Comparison of ENCODE assay signal across 12 cellular contexts in genomic region chr4:79652232-79652631, GRCh38.
A peak's percentile ranks its signal among the peaks of the same experiment; 100 is the strongest.
DNase-seq lines count a peak whose midpoint lies in the region; ATAC-seq, FAIRE-seq and TF ChIP-seq lines count a peak whose summit lies in the region.
"Had no signal": no experiment of that assay in that cellular context is flagged by ENCODE, and none has a peak within 500 bp of the region (broad histone marks: within the 10 kb centered on the region; RNA-seq: fewer than 3 reads in every experiment).

No MANE protein-coding gene starts in this region.

- POLR2A ChIA-PET in HepG2 (lab: Yijun Ruan, JAX), result no interaction called here

- ATAC-seq in HepG2 (peak; percentile 56; the same call in 2 of the 3 replicates), right lobe of liver (no peak)
- ATAC-seq: activated CD4-positive, CD25-positive, alpha-beta regulatory T cell treated with anti-CD3 and anti-CD28 coated beads, Interleukin-2, amount 50 U/mL, for 24 hours had no signal

- DNase-seq in HepG2 (ENCODE audit: low spot score), result peak; percentile 58
- no peak for DNase-seq in right lobe of liver
- DNase-seq in brain microvascular endothelial cell, result peak; percentile 83
- DNase-seq in occipital lobe (lab: John Stamatoyannopoulos, UW), result no peak
- DNase-seq in effector memory CD4-positive, alpha-beta T cell, result no peak
- DNase-seq in testis, result no peak
- DNase-seq in NCI-H1105 treated with DMSO at 0.1 percent for 48 hours (lab: John Stamatoyannopoulos, UW), result no peak
- DNase-seq: NCI-H2107, Right ventricle myocardium superior had no signal

- H3K27me3 ChIP-seq in HepG2 (ENCODE audit: control insufficient read depth in 1 of 2, insufficient read depth in 2 of 2, low read length in 2 of 2) (no peaks in the 10 kb centered on the region; a peak in 1 of 5 replicates), right lobe of liver (no peaks in the 10 kb centered on the region), brain microvascular endothelial cell (replicated peaks) (no peaks in the 10 kb centered on the region), liver (ENCODE audit: control insufficient read depth in 4 of 4, insufficient read depth in 4 of 4, low read length in 3 of 4) (no peaks in the 10 kb centered on the region), testis (no peaks in the 10 kb centered on the region)
- H3K27me3 ChIP-seq in effector memory CD4-positive, alpha-beta T cell (replicated peaks; ENCODE audit: control insufficient read depth, insufficient read depth, low read length, poor library complexity, severe bottlenecking), result no peaks in the 10 kb centered on the region
- H3K27me3 ChIP-seq: tibial nerve had no signal

- no peaks in the 10 kb centered on the region for H3K36me3 ChIP-seq in HepG2 (replicated peaks in 1 of 2; ENCODE audit: control insufficient read depth in 1 of 2, insufficient read depth in 2 of 2, low read length in 2 of 2)
- H3K36me3 ChIP-seq in right lobe of liver, result no peaks in the 10 kb centered on the region
- no peaks in the 10 kb centered on the region for H3K36me3 ChIP-seq in brain microvascular endothelial cell (replicated peaks)
- H3K36me3 ChIP-seq in liver (ENCODE audit: control insufficient read depth in 4 of 4, insufficient read depth in 3 of 4, low read depth in 1 of 4, low read length in 3 of 4), result no peaks in the 10 kb centered on the region
- H3K36me3 ChIP-seq in effector memory CD4-positive, alpha-beta T cell (ENCODE audit: control insufficient read depth, insufficient read depth, low read length), result no peaks in the 10 kb centered on the region
- H3K36me3 ChIP-seq in testis (ENCODE audit: low read depth, missing control alignments), result no peaks in the 10 kb centered on the region
- H3K36me3 ChIP-seq: tibial nerve had no signal

- H2AFZ ChIP-seq in HepG2 (ENCODE audit: low read length), result no peak overlapping the region

- intact Hi-C loops in HepG2 (cut with micrococcal nuclease; ENCODE audit: unreplicated experiment) (no loop called here), right lobe of liver (cut with DNase I) (no loop called here), testis (cut with DNase I; ENCODE audit: low total_unique reads) (no loop called here)

- TF ChIP-seq CTCF in HepG2 (CRISPR knock-in tag; IDR thresholded peaks at IDR 0.05) (no peak), right lobe of liver (IDR thresholded peaks at IDR 0.05) (no peak), brain microvascular endothelial cell (IDR thresholded peaks at IDR 0.05; ENCODE audit: low read depth, low read length, missing control alignments) (no peak), liver (IDR thresholded peaks at IDR 0.05; ENCODE audit: low read depth, low read length, missing input control) (no peak), testis (IDR thresholded peaks at IDR 0.05) (no peak)

- no peak for TF ChIP-seq EP300 in HepG2 (IDR thresholded peaks at IDR 0.05; ENCODE audit: low read depth in 2 of 2, low read length in 2 of 2)
- TF ChIP-seq EP300 in HepG2 (CRISPR knock-in tag; IDR thresholded peaks at IDR 0.05; ENCODE audit: borderline replicate concordance), result no peak

- H3K4me3 ChIP-seq in HepG2 (replicated peaks in 1 of 3; ENCODE audit: insufficient read depth in 1 of 3, low read depth in 2 of 3, low read length in 3 of 3) (no peak overlapping the region), right lobe of liver (no peak overlapping the region), brain microvascular endothelial cell (ENCODE audit: low read depth, low read length) (no peak overlapping the region), liver (ENCODE audit: low read depth in 1 of 3, low read length in 3 of 3) (no peak overlapping the region), testis (no peak overlapping the region)
- no peak overlapping the region for H3K4me3 ChIP-seq in effector memory CD4-positive, alpha-beta T cell (ENCODE audit: insufficient read depth, low read depth, low read length, poor library complexity, severe bottlenecking)
- H3K4me3 ChIP-seq: tibial nerve had no signal

- TF ChIP-seq RAD21 in HepG2 (CRISPR knock-in tag; IDR thresholded peaks at IDR 0.05), result no peak
- peak in 1 of 2 donors; percentile 15 for TF ChIP-seq RAD21 in liver (IDR thresholded peaks at IDR 0.05)

- H3K4me2 ChIP-seq in HepG2 (ENCODE audit: low read depth, low read length), result no peak overlapping the region

- in situ Hi-C loops in HepG2 (cut with HindIII; ENCODE audit: extremely low pct_ligation_motif_present, low pct_unique_long_range_greater_than_20kb), result no loop called here
- in situ Hi-C loops in brain microvascular endothelial cell (cut with HindIII; ENCODE audit: low pct_ligation_motif_present, low sequenced_read_pairs), result no loop called here

- H3K79me2 ChIP-seq in HepG2 (ENCODE audit: insufficient read depth, low read length), result no peaks in the 10 kb centered on the region

- no peak overlapping the region for H3K9ac ChIP-seq in HepG2 (ENCODE audit: insufficient read depth, low read depth, low read length)
- no peak overlapping the region for H3K9ac ChIP-seq in liver (ENCODE audit: low read depth in 1 of 2, low read length in 2 of 2)

- H3K4me1 ChIP-seq in HepG2 (ENCODE audit: insufficient read depth, low read length), result no peaks in the 10 kb centered on the region; the same call in 1 of the 2 replicates
- H3K4me1 ChIP-seq in right lobe of liver, result no peaks in the 10 kb centered on the region
- H3K4me1 ChIP-seq in liver (ENCODE audit: control insufficient read depth in 4 of 4, insufficient read depth in 4 of 4, low read length in 3 of 4), result no peaks in the 10 kb centered on the region
- no peaks in the 10 kb centered on the region for H3K4me1 ChIP-seq in effector memory CD4-positive, alpha-beta T cell (ENCODE audit: control insufficient read depth, insufficient read depth, low read length, poor library complexity, severe bottlenecking)
- no peaks in the 10 kb centered on the region for H3K4me1 ChIP-seq in testis

- H3K27ac ChIP-seq in HepG2 (ENCODE audit: extremely low read length, insufficient read depth, low read length) (no peak overlapping the region), right lobe of liver (no peak overlapping the region), brain microvascular endothelial cell (peak overlapping the region; percentile 85), liver (ENCODE audit: low read depth in 1 of 2, low read length in 2 of 2) (no peak overlapping the region), testis (no peak overlapping the region)
- no peak overlapping the region for H3K27ac ChIP-seq in effector memory CD4-positive, alpha-beta T cell (ENCODE audit: insufficient read depth, low read length, poor library complexity, severe bottlenecking)

- TF ChIP-seq POLR2A in HepG2 (IDR thresholded peaks at IDR 0.05; ENCODE audit: insufficient read depth in 1 of 2, low read depth in 2 of 2, low read length in 2 of 2), result no peak
- no peak for TF ChIP-seq POLR2A in right lobe of liver (IDR thresholded peaks at IDR 0.05)
- TF ChIP-seq POLR2A in testis (IDR thresholded peaks at IDR 0.05), result no peak

- FAIRE-seq in HepG2 (lab: Jason Lieb, UNC), result no peak

- H3K9me3 ChIP-seq in HepG2 (ENCODE audit: low read length) (0 out of 2 replicates have a peak, but pooled peaks cover under 1% of the 10 kb centered on the region), right lobe of liver (no peaks in the 10 kb centered on the region), liver (ENCODE audit: control insufficient read depth in 4 of 4, low read length in 3 of 4) (no peaks in the 10 kb centered on the region), testis (no peaks in the 10 kb centered on the region)
- H3K9me3 ChIP-seq in effector memory CD4-positive, alpha-beta T cell (ENCODE audit: control insufficient read depth, low read length), result no peaks in the 10 kb centered on the region

- BruUV-seq in HepG2 (replicated peaks; lab: Mats Ljungman, UMichigan), result no TSS peak

- H4K20me1 ChIP-seq in HepG2 (ENCODE audit: insufficient read depth, low read length), result no peaks in the 10 kb centered on the region

- WGBS in HepG2 (ENCODE audit: low lambda C conversion rate), result 0% methylated on average over 4 of the region's 4 CpGs
- 10% methylated on average over 4 of the region's 4 CpGs for WGBS in right lobe of liver (ENCODE audit: insufficient coverage, low coverage, low lambda C conversion rate, missing lambda C conversion rate)
- WGBS in liver, result 21% methylated on average over 4 of the region's 4 CpGs
- 27 to 34% methylated on average over 4 of the region's 4 CpGs for WGBS in testis, 2 donors

- CTCF ChIA-PET in HepG2 (lab: Yijun Ruan, JAX; ENCODE audit: low intra/inter-chr PET ratio, low total read pairs), result no interaction called here

TF ChIP-seq in HepG2, 621 proteins besides CTCF, POLR2A, EP300 and RAD21:
- TF ChIP-seq SIX4 (CRISPR knock-in tag; IDR thresholded peaks at IDR 0.05) (peak; percentile 62; the same call in 1 of the 2 replicates), HMG20A (CRISPR knock-in tag; IDR thresholded peaks at IDR 0.05; ENCODE audit: borderline replicate concordance) (peak; percentile 21; the same call in 1 of the 2 replicates), RARA (CRISPR knock-in tag; IDR thresholded peaks at IDR 0.05) (0 out of 2 replicates have a peak, but pooled peaks have one; percentile 7), SIX1 (CRISPR knock-in tag; IDR thresholded peaks at IDR 0.05; ENCODE audit: borderline replicate concordance) (0 out of 2 replicates have a peak, but pooled peaks have one; percentile 15), ZNF557 (CRISPR knock-in tag; IDR thresholded peaks at IDR 0.05) (no peak), MED1 (CRISPR knock-in tag; IDR thresholded peaks at IDR 0.05) (no peak)

TF ChIP-seq in liver, 16 proteins besides CTCF, POLR2A, EP300 and RAD21:
- TF ChIP-seq YY1 (IDR thresholded peaks at IDR 0.05), result no peak
- peak; percentile 9 for TF ChIP-seq SP1 (IDR thresholded peaks at IDR 0.05)
- no peak for TF ChIP-seq MAX (IDR thresholded peaks at IDR 0.05)
- TF ChIP-seq FOXA2 (IDR thresholded peaks at IDR 0.05), result no peak
- peak in 1 of 2 donors; percentile 6 for TF ChIP-seq RXRA (IDR thresholded peaks at IDR 0.05)
- TF ChIP-seq ATF3 (IDR thresholded peaks at IDR 0.05), result no peak
- TF ChIP-seq HNF4A (conservative IDR thresholded peaks at IDR 0.05), result no peak
- TF ChIP-seq FOXA1 (IDR thresholded peaks at IDR 0.05), result no peak
- peak; percentile 56 for TF ChIP-seq NR2F2 (IDR thresholded peaks at IDR 0.05)
- TF ChIP-seq HNF4G (IDR thresholded peaks at IDR 0.05), result no peak
TF ChIP-seq in liver: peak in this region for 3.

Comparison
In these comparisons a context has a peak if more than half of its experiments do, and no peak if none do; other contexts are left out.
1. DNase-seq: peak in HepG2 (single experiment) and brain microvascular endothelial cell (single experiment); none in right lobe of liver (0 of 3), occipital lobe (single experiment), effector memory CD4-positive, alpha-beta T cell (0 of 3), testis (single experiment) and NCI-H1105 treated with DMSO at 0.1 percent for 48 hours (single experiment).